ENCODE assay signal across 1 cellular context in genomic region chr3:121834079-121834730, GRCh38.
TF ChIP-seq lines count a peak whose summit lies in the region.

No MANE protein-coding gene starts in this region.

TF ChIP-seq in HepG2, 621 proteins besides CTCF, POLR2A, EP300 and RAD21 (continued from another document):
- no peak for TF ChIP-seq HHEX (CRISPR knock-in tag; IDR thresholded peaks at IDR 0.05)
- 0 out of 2 replicates have a peak, but pooled peaks have one; percentile 26 for TF ChIP-seq SIN3A (IDR thresholded peaks at IDR 0.05; ENCODE audit: borderline replicate concordance, low read depth, low read length)
- TF ChIP-seq PCBP2 (optimal IDR thresholded peaks at IDR 0.05; ENCODE audit: low read depth, low read length, poor library complexity, severe bottlenecking): no peak
- TF ChIP-seq CEBPB (IDR thresholded peaks at IDR 0.05; ENCODE audit: borderline replicate concordance, low read depth, low read length): peak; percentile 96
- no peak for TF ChIP-seq SNAPC5 (CRISPR knock-in tag; IDR thresholded peaks at IDR 0.05; ENCODE audit: borderline replicate concordance)
- 0 out of 2 replicates have a peak, but pooled peaks have one; percentile 23 for TF ChIP-seq JUNB (CRISPR knock-in tag; IDR thresholded peaks at IDR 0.05; ENCODE audit: borderline replicate concordance)
- TF ChIP-seq ZNF292 (CRISPR knock-in tag; IDR thresholded peaks at IDR 0.05; ENCODE audit: borderline replicate concordance, low read depth): 0 out of 2 replicates have a peak, but pooled peaks have one; percentile 7
- no peak for TF ChIP-seq NONO (IDR thresholded peaks at IDR 0.05)
- 0 out of 2 replicates have a peak, but pooled peaks have one; percentile 3 for TF ChIP-seq NONO (CRISPR knock-in tag; conservative IDR thresholded peaks at IDR 0.05)
- TF ChIP-seq ZNF678 (CRISPR knock-in tag; IDR thresholded peaks at IDR 0.05): no peak
- TF ChIP-seq MIER2 (CRISPR knock-in tag; IDR thresholded peaks at IDR 0.05): no peak
- TF ChIP-seq KDM2A (CRISPR knock-in tag; IDR thresholded peaks at IDR 0.05; ENCODE audit: borderline replicate concordance, low read depth): no peak
- 0 out of 2 replicates have a peak, but pooled peaks have one; percentile 4 for TF ChIP-seq REL (CRISPR knock-in tag; conservative IDR thresholded peaks at IDR 0.05)
- no peak for TF ChIP-seq POLR2AphosphoS2 (IDR thresholded peaks at IDR 0.05; ENCODE audit: low read depth, low read length)
- no peak for TF ChIP-seq MBD4 (IDR thresholded peaks at IDR 0.05; ENCODE audit: borderline replicate concordance, low read length)
- no peak for TF ChIP-seq TIGD3 (CRISPR knock-in tag; IDR thresholded peaks at IDR 0.05; ENCODE audit: borderline replicate concordance)
- TF ChIP-seq SAP130 (CRISPR knock-in tag; IDR thresholded peaks at IDR 0.05; ENCODE audit: low read depth): peak; percentile 34; the same call in 1 of the 2 replicates
- TF ChIP-seq ERF (CRISPR knock-in tag; IDR thresholded peaks at IDR 0.05): 0 out of 2 replicates have a peak, but pooled peaks have one; percentile 4
- 0 out of 2 replicates have a peak, but pooled peaks have one; percentile 6 for TF ChIP-seq CCDC6 (CRISPR knock-in tag; IDR thresholded peaks at IDR 0.05)
- TF ChIP-seq CEBPG (CRISPR knock-in tag; IDR thresholded peaks at IDR 0.05): peak; percentile 97
- TF ChIP-seq ZBTB8A (CRISPR knock-in tag; IDR thresholded peaks at IDR 0.05; ENCODE audit: borderline replicate concordance, low read depth): 0 out of 2 replicates have a peak, but pooled peaks have one; percentile 21
